In genomic region chr7:37495574-37496184, GRCh38 we compare ENCODE assay signal across 8 cellular contexts. TPM values are rescaled to one million over a fixed set of nuclear protein-coding genes. Genes with fewer than 3 reads are reported as not detected.
DNase-seq lines count a peak whose midpoint lies in the region; ATAC-seq and TF ChIP-seq lines count a peak whose summit lies in the region.

No MANE protein-coding gene starts in this region.

- H3K36me3 ChIP-seq in BE2C (no peaks in the 10 kb centered on the region), smooth muscle cell (ENCODE audit: low read depth) (no peaks in the 10 kb centered on the region)

- H3K4me2 ChIP-seq in smooth muscle cell = peak overlapping the region; percentile 82

- H2AFZ ChIP-seq in smooth muscle cell (ENCODE audit: low read depth) = no peak overlapping the region

- H3K9me3 ChIP-seq in BE2C = no peaks in the 10 kb centered on the region
- no peaks in the 10 kb centered on the region for H3K9me3 ChIP-seq in smooth muscle cell (replicated peaks; ENCODE audit: low read depth)

- H3K9ac ChIP-seq in smooth muscle cell (ENCODE audit: low read depth) = peak overlapping the region; percentile 37

- in situ Hi-C loops in SK-MEL-5 (cut with HindIII; ENCODE audit: low pct_unique_long_range_greater_than_20kb, low sequenced_read_pairs) = no loop called here

- H3K4me3 ChIP-seq in BE2C (ENCODE audit: low read depth, low read length) = no peak overlapping the region
- no peak overlapping the region for H3K4me3 ChIP-seq in foreskin fibroblast (ENCODE audit: low read depth in 1 of 2, low read length in 2 of 2)
- no peak overlapping the region for H3K4me3 ChIP-seq in smooth muscle cell

- H3K79me2 ChIP-seq in smooth muscle cell (ENCODE audit: low read depth) = no peaks in the 10 kb centered on the region

- peak; percentile 70 for TF ChIP-seq CTCF in BE2C (IDR thresholded peaks at IDR 0.05; ENCODE audit: low read depth, low read length)
- TF ChIP-seq CTCF in foreskin fibroblast (IDR thresholded peaks at IDR 0.05; ENCODE audit: low read depth, low read length) = peak; percentile 33
- TF ChIP-seq CTCF in smooth muscle cell (IDR thresholded peaks at IDR 0.05; ENCODE audit: borderline replicate concordance, insufficient read depth, poor library complexity, severe bottlenecking) = peak; percentile 74

- peak overlapping the region; percentile 87 for H3K27ac ChIP-seq in smooth muscle cell (ENCODE audit: low read depth)

- WGBS in smooth muscle cell (ENCODE audit: low lambda C conversion rate) = 52% methylated on average over 4 of the region's 4 CpGs

- peaks cover 11% of the 10 kb centered on the region for H3F3A ChIP-seq in smooth muscle cell (ENCODE audit: low read depth)

- no peaks in the 10 kb centered on the region for H4K20me1 ChIP-seq in smooth muscle cell (ENCODE audit: low read depth)

- H3K27me3 ChIP-seq in BE2C = no peaks in the 10 kb centered on the region
- no peaks in the 10 kb centered on the region for H3K27me3 ChIP-seq in smooth muscle cell (ENCODE audit: low read depth)

- no peak for DNase-seq in BE2C
- DNase-seq in H4 (ENCODE audit: low spot score) = peak; percentile 41
- peak; percentile 74 for DNase-seq in SK-MEL-5 (ENCODE audit: low read depth, low spot score)
- peak; percentile 1 to 17 for DNase-seq in foreskin fibroblast
- DNase-seq in smooth muscle cell (lab: John Stamatoyannopoulos, UW; ENCODE audit: unreplicated experiment) = no peak
- no peak for DNase-seq in C1 segment of cervical spinal cord (lab: John Stamatoyannopoulos, UW)
- no peak for DNase-seq in putamen (ENCODE audit: low spot score)

- H3K4me1 ChIP-seq in BE2C = no peaks in the 10 kb centered on the region
- H3K4me1 ChIP-seq in smooth muscle cell (ENCODE audit: low read depth) = no peaks in the 10 kb centered on the region

- ATAC-seq in HG03095 (IDR thresholded peaks at IDR 0.05; ENCODE audit: unreplicated experiment) = no peak

RNA-seq across cellular contexts. Expression of gene ELMO1, which starts 47.0 kb away (rescaled TPM):
- polyA plus RNA-seq in BE2C (2012; ENCODE audit: insufficient read depth, insufficient read length, low read depth) = 4.6 TPM
- total RNA-seq in H4 (2014; rRNA removed; shearing (Covaris generic)) = 55.0 and 58.3 TPM in 2 replicates
- total RNA-seq in SK-MEL-5 (2014; rRNA removed; shearing (Covaris generic)) = 0.45 and 1.4 TPM in 2 replicates
- 0.60 and 1.8 TPM in 2 replicates for polyA plus RNA-seq in SK-MEL-5 (2015; cell fraction: cytosol; rRNA removed)
- polyA plus RNA-seq in SK-MEL-5 (2015; cell fraction: nucleus; rRNA removed) = 0.23 TPM in 1 of 2 replicates, not detected in the other
- total RNA-seq in smooth muscle cell = 24.0 and 36.0 TPM in 2 replicates
- polyA plus RNA-seq in smooth muscle cell = 8.2 and 15.7 TPM in 2 replicates

Comparison
In these comparisons a context has a peak if more than half of its experiments do, and no peak if none do; other contexts are left out.
1. DNase-seq: peak in H4 (single experiment), SK-MEL-5 (single experiment) and foreskin fibroblast (2 of 2); none in BE2C (single experiment), smooth muscle cell (single experiment), C1 segment of cervical spinal cord (0 of 14) and putamen (single experiment).
2. RNA of gene ELMO1, which starts 47.0 kb away (total RNA-seq): 55.0 to 58.3 TPM in H4 and 24.0 to 36.0 TPM in smooth muscle cell; 0.45 to 1.4 TPM in SK-MEL-5; every median in the first group is over 10 times any median in the second.
3. Peak in every context shown above with its lines, with median percentiles within 50 percentile points of each other: CTCF ChIP-seq.